ENCODE assay signal across 35 cellular contexts in the genomic region with DNA sequence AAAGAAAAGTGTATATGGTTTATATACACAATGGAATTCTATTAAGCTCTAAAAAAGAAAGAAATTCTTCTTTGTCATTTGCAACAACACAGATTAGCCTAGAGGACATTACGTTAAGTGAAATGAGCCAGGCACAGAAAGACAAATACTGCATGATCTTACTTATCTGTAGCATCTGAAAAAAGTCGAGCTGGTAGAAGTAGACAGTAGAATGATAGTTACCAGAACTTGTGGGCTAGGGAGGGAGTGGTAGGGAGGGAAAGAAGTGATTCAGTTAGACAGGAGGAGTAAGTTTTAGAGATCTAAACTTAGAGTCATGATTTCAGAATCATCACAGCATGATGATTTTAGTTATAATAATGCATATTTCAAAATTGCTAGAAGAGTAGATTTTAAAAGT.
"Had no signal": no experiment of that assay in that cellular context is flagged by ENCODE, and none has a peak within 500 bp of the region (broad histone marks: within the 10 kb centered on the region; RNA-seq: fewer than 3 reads in every experiment).

No MANE protein-coding gene starts in this region.

- H3K9me3 ChIP-seq: adrenal gland, ascending aorta, colonic mucosa, gastrocnemius medialis had no signal

- DNase-seq: activated B cell treated with CpG ODN at 0.5 μM for 24 hours; activated CD4-positive, alpha-beta memory T cell treated with anti-CD3 and anti-CD28 coated beads for 36 hours; activated CD4-positive, alpha-beta T cell treated with anti-CD3 and anti-CD28 coated beads for 36 hours; activated CD4-positive, alpha-beta T cell treated with anti-CD3 and anti-CD28 coated beads, Interleukin-2, amount 10 ng/mL, durations not matched to agents 24 days and 14 days; activated CD8-positive, alpha-beta memory T cell treated with anti-CD3 and anti-CD28 coated beads, Interleukin-2, amount 10 ng/mL, durations not matched to agents 7 days and 5 days; activated CD8-positive, alpha-beta memory T cell treated with anti-CD3 and anti-CD28 coated beads, Interleukin-2, amount 50 U/mL, for 4 hours; activated CD8-positive, alpha-beta T cell treated with anti-CD3 and anti-CD28 coated beads, Interleukin-2, amount 10 ng/mL, durations not matched to agents 7 days and 5 days; activated effector memory CD4-positive, alpha-beta T cell treated with anti-CD3 and anti-CD28 coated beads, Interleukin-2, amount 50 U/mL, for 16 hours; activated naive CD4-positive, alpha-beta T cell treated with anti-CD3 and anti-CD28 coated beads for 36 hours; activated naive CD8-positive, alpha-beta T cell treated with anti-CD3 and anti-CD28 coated beads for 36 hours; activated naive CD8-positive, alpha-beta T cell treated with anti-CD3 and anti-CD28 coated beads, Interleukin-2, amount 50 U/mL, for 24 hours; activated T-cell treated with anti-CD3 and anti-CD28 coated beads, Interleukin-2, amount 50 U/mL, for 1 hour; activated T-cell treated with anti-CD3 and anti-CD28 coated beads, Interleukin-2, amount 50 U/mL, for 48 hours; adrenal gland; central memory CD4-positive, alpha-beta T cell; cerebellar nuclear complex; colonic mucosa; effector CD8-positive, alpha-beta T cell; foreskin keratinocyte; gastrocnemius medialis; glutamatergic neuron; heart left ventricle; T-helper 17 cell; T1000; WERI-Rb-1 had no signal

- H3K36me3 ChIP-seq: adrenal gland, ascending aorta, breast epithelium, cardiac muscle cell, colonic mucosa, gastrocnemius medialis, heart left ventricle, WERI-Rb-1 had no signal

- H3K4me3 Mint-ChIP-seq: activated B cell treated with CpG ODN at 0.5 μM for 24 hours; activated CD4-positive, alpha-beta memory T cell treated with anti-CD3 and anti-CD28 coated beads for 36 hours; activated CD4-positive, alpha-beta T cell treated with anti-CD3 and anti-CD28 coated beads for 36 hours; activated CD4-positive, alpha-beta T cell treated with anti-CD3 and anti-CD28 coated beads, Interleukin-2, amount 10 ng/mL, durations not matched to agents 24 days and 14 days; activated CD8-positive, alpha-beta memory T cell treated with anti-CD3 and anti-CD28 coated beads, Interleukin-2, amount 10 ng/mL, durations not matched to agents 7 days and 5 days; activated CD8-positive, alpha-beta T cell treated with anti-CD3 and anti-CD28 coated beads, Interleukin-2, amount 10 ng/mL, durations not matched to agents 7 days and 5 days; activated naive CD4-positive, alpha-beta T cell treated with anti-CD3 and anti-CD28 coated beads for 36 hours; activated naive CD4-positive, alpha-beta T cell treated with anti-CD3 and anti-CD28 coated beads, Interleukin-2, amount 50 U/mL, for 24 hours; activated naive CD8-positive, alpha-beta T cell treated with anti-CD3 and anti-CD28 coated beads for 36 hours; activated naive CD8-positive, alpha-beta T cell treated with anti-CD3 and anti-CD28 coated beads, Interleukin-2, amount 50 U/mL, for 24 hours; activated T-helper 1 cell treated with anti-CD3 and anti-CD28 coated beads, Interleukin-12 subunit alpha, Interleukin-12 subunit beta, Interleukin-2, Interleukin-4 antibody, amounts not matched to agents 30 ng/mL and 10 ng/mL and 1 ng/mL, durations not matched to agents 14 hours and 24 hours and 36 hours; brain; T-helper 17 cell; T-helper 2 cell treated with Interferon-gamma antibody and Interleukin-4, amounts not matched to agents 5 μg/mL and 100 μg/mL, for 36 hours had no signal

- H3K27me3 ChIP-seq: adrenal gland, ascending aorta, breast epithelium, cardiac muscle cell, colonic mucosa, foreskin keratinocyte, gastrocnemius medialis, heart left ventricle had no signal

- ATAC-seq: activated CD4-positive, alpha-beta T cell treated with anti-CD3 and anti-CD28 coated beads for 36 hours; activated CD4-positive, CD25-positive, alpha-beta regulatory T cell treated with anti-CD3 and anti-CD28 coated beads, Interleukin-2, amount 50 U/mL, for 24 hours; activated CD8-positive, alpha-beta memory T cell treated with anti-CD3 and anti-CD28 coated beads, Interleukin-2, amount 10 ng/mL, durations not matched to agents 7 days and 5 days; activated CD8-positive, alpha-beta T cell treated with anti-CD3 and anti-CD28 coated beads, Interleukin-2, amount 10 ng/mL, durations not matched to agents 7 days and 5 days; activated naive CD8-positive, alpha-beta T cell treated with anti-CD3 and anti-CD28 coated beads, Interleukin-2, amount 50 U/mL, for 24 hours; esophagus mucosa; foreskin keratinocyte; gastrocnemius medialis; heart left ventricle; T-helper 17 cell had no signal

- H3K4me3 ChIP-seq: adrenal gland, ascending aorta, breast epithelium, cardiac muscle cell, colonic mucosa, gastrocnemius medialis, heart left ventricle had no signal

- H3K27ac ChIP-seq: adrenal gland, ascending aorta, breast epithelium, cardiac muscle cell, colonic mucosa, foreskin keratinocyte, gastrocnemius medialis, heart left ventricle, WERI-Rb-1 had no signal

- H3K9me3 Mint-ChIP-seq: activated naive CD4-positive, alpha-beta T cell treated with anti-CD3 and anti-CD28 coated beads, Interleukin-2, amount 50 U/mL, for 24 hours had no signal

- H3K4me1 Mint-ChIP-seq: activated B cell treated with CpG ODN at 0.5 μM for 24 hours; activated CD4-positive, alpha-beta T cell treated with anti-CD3 and anti-CD28 coated beads, Interleukin-2, amount 10 ng/mL, durations not matched to agents 24 days and 14 days; activated naive CD4-positive, alpha-beta T cell treated with anti-CD3 and anti-CD28 coated beads, Interleukin-2, amount 50 U/mL, for 24 hours; brain; T-helper 17 cell had no signal

- H3K36me3 Mint-ChIP-seq: activated CD4-positive, alpha-beta memory T cell treated with anti-CD3 and anti-CD28 coated beads for 36 hours had no signal

- H3K27me3 Mint-ChIP-seq: activated B cell treated with CpG ODN at 0.5 μM for 24 hours; activated CD4-positive, alpha-beta memory T cell treated with anti-CD3 and anti-CD28 coated beads for 36 hours; activated CD4-positive, alpha-beta T cell treated with anti-CD3 and anti-CD28 coated beads for 36 hours; activated CD4-positive, alpha-beta T cell treated with anti-CD3 and anti-CD28 coated beads, Interleukin-2, amount 10 ng/mL, durations not matched to agents 24 days and 14 days; activated CD8-positive, alpha-beta memory T cell treated with anti-CD3 and anti-CD28 coated beads, Interleukin-2, amount 10 ng/mL, durations not matched to agents 7 days and 5 days; activated naive CD4-positive, alpha-beta T cell treated with anti-CD3 and anti-CD28 coated beads, Interleukin-2, amount 50 U/mL, for 24 hours; activated naive CD8-positive, alpha-beta T cell treated with anti-CD3 and anti-CD28 coated beads for 36 hours; activated naive CD8-positive, alpha-beta T cell treated with anti-CD3 and anti-CD28 coated beads, Interleukin-2, amount 50 U/mL, for 24 hours had no signal

- H3K27ac Mint-ChIP-seq: activated B cell treated with CpG ODN at 0.5 μM for 24 hours; activated CD4-positive, alpha-beta memory T cell treated with anti-CD3 and anti-CD28 coated beads for 36 hours; activated CD4-positive, alpha-beta T cell treated with anti-CD3 and anti-CD28 coated beads for 36 hours; activated CD4-positive, alpha-beta T cell treated with anti-CD3 and anti-CD28 coated beads, Interleukin-2, amount 10 ng/mL, durations not matched to agents 24 days and 14 days; activated CD8-positive, alpha-beta memory T cell treated with anti-CD3 and anti-CD28 coated beads, Interleukin-2, amount 10 ng/mL, durations not matched to agents 7 days and 5 days; activated CD8-positive, alpha-beta T cell treated with anti-CD3 and anti-CD28 coated beads, Interleukin-2, amount 10 ng/mL, durations not matched to agents 7 days and 5 days; activated naive CD4-positive, alpha-beta T cell treated with anti-CD3 and anti-CD28 coated beads for 36 hours; activated naive CD4-positive, alpha-beta T cell treated with anti-CD3 and anti-CD28 coated beads, Interleukin-2, amount 50 U/mL, for 24 hours; activated naive CD8-positive, alpha-beta T cell treated with anti-CD3 and anti-CD28 coated beads for 36 hours; activated naive CD8-positive, alpha-beta T cell treated with anti-CD3 and anti-CD28 coated beads, Interleukin-2, amount 50 U/mL, for 24 hours; activated T-helper 1 cell treated with anti-CD3 and anti-CD28 coated beads, Interleukin-12 subunit alpha, Interleukin-12 subunit beta, Interleukin-2, Interleukin-4 antibody, amounts not matched to agents 30 ng/mL and 10 ng/mL and 1 ng/mL, durations not matched to agents 14 hours and 24 hours and 36 hours; activated T-helper 2 cell treated with anti-CD3 and anti-CD28 coated beads, Interferon-gamma antibody, Interleukin-2, Interleukin-4, amounts not matched to agents 10 μg/mL and 5 μg/mL and 100 μg/mL, durations not matched to agents 14 hours and 24 hours and 36 hours; brain; T-helper 17 cell; T-helper 2 cell treated with Interferon-gamma antibody and Interleukin-4, amounts not matched to agents 5 μg/mL and 100 μg/mL, for 36 hours had no signal

- H3K4me1 ChIP-seq: adrenal gland, ascending aorta, breast epithelium, colonic mucosa, gastrocnemius medialis, heart left ventricle had no signal
